Comparison of ENCODE assay signal across 1 cellular context in the genomic region with DNA sequence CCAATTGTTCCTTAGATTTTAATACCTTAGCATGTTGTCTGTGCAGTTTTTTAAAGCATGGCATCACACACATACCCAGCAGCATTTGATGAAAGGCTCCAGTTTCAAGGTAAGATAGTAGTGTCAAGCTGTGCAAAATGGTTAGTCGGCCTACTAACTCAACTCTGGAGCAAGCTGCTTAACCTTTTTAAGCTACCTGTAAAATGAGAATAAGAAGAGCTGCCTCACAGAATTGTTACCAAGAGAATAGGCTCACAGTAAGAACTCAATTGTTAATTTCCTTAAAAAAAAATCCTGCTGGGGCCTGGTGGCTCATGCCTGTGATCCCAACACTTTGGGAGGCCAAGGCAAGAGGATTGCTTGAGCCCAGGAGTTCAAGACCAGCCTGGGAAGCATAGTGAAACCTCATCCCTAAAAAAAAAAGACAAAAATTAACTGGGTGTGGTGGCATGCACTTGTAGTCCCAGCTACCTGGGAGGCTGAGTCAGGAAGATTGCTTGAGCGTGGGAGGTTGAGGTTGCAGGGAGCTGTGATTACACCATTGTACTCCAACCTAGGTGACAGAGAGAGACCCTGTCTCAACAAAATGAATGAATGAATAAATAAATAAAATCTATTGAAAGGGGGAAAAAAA.
A peak's percentile ranks its signal among the peaks of the same experiment; 100 is the strongest.
TF ChIP-seq lines count a peak whose summit lies in the region.

No MANE protein-coding gene starts in this region.

TF ChIP-seq in H1, 55 proteins besides CTCF, POLR2A, EP300 and RAD21:
- TF ChIP-seq EZH2 (IDR thresholded peaks at IDR 0.05; ENCODE audit: low read depth, low read length, severe bottlenecking) (no peak), YY1 (IDR thresholded peaks at IDR 0.05; ENCODE audit: low read depth, low read length) (no peak), RBBP5 (IDR thresholded peaks at IDR 0.05; ENCODE audit: borderline replicate concordance, low read depth, low read length) (no peak), MAFK (IDR thresholded peaks at IDR 0.05; ENCODE audit: low read depth, low read length) (no peak), KDM1A (IDR thresholded peaks at IDR 0.05; ENCODE audit: borderline replicate concordance, low read length) (peak; percentile 92; the same call in 1 of the 2 replicates), CHD1 (IDR thresholded peaks at IDR 0.05; ENCODE audit: low read depth, low read length) (no peak), HDAC2 (IDR thresholded peaks at IDR 0.05; ENCODE audit: borderline replicate concordance in 1 of 2, low read depth in 2 of 2, low read length in 2 of 2) (peak in 1 of 2 experiments; percentile 13; a peak in 1 of 4 replicates), HDAC6 (IDR thresholded peaks at IDR 0.05; ENCODE audit: low read depth, low read length) (no peak), CHD2 (IDR thresholded peaks at IDR 0.05; ENCODE audit: low read length) (no peak), NANOG (IDR thresholded peaks at IDR 0.05; ENCODE audit: insufficient read depth, low read depth, low read length, poor library complexity, severe bottlenecking) (peak; percentile 78), FOSL1 (IDR thresholded peaks at IDR 0.05; ENCODE audit: insufficient read depth, low read depth, low read length) (no peak), BRCA1 (IDR thresholded peaks at IDR 0.05; ENCODE audit: low read depth, low read length) (peak; percentile 33; the same call in 1 of the 2 replicates), TCF12 (IDR thresholded peaks at IDR 0.05; ENCODE audit: low read depth, low read length) (0 out of 2 replicates have a peak, but pooled peaks have one; percentile 14)
- TF ChIP-seq, protein P1, sequence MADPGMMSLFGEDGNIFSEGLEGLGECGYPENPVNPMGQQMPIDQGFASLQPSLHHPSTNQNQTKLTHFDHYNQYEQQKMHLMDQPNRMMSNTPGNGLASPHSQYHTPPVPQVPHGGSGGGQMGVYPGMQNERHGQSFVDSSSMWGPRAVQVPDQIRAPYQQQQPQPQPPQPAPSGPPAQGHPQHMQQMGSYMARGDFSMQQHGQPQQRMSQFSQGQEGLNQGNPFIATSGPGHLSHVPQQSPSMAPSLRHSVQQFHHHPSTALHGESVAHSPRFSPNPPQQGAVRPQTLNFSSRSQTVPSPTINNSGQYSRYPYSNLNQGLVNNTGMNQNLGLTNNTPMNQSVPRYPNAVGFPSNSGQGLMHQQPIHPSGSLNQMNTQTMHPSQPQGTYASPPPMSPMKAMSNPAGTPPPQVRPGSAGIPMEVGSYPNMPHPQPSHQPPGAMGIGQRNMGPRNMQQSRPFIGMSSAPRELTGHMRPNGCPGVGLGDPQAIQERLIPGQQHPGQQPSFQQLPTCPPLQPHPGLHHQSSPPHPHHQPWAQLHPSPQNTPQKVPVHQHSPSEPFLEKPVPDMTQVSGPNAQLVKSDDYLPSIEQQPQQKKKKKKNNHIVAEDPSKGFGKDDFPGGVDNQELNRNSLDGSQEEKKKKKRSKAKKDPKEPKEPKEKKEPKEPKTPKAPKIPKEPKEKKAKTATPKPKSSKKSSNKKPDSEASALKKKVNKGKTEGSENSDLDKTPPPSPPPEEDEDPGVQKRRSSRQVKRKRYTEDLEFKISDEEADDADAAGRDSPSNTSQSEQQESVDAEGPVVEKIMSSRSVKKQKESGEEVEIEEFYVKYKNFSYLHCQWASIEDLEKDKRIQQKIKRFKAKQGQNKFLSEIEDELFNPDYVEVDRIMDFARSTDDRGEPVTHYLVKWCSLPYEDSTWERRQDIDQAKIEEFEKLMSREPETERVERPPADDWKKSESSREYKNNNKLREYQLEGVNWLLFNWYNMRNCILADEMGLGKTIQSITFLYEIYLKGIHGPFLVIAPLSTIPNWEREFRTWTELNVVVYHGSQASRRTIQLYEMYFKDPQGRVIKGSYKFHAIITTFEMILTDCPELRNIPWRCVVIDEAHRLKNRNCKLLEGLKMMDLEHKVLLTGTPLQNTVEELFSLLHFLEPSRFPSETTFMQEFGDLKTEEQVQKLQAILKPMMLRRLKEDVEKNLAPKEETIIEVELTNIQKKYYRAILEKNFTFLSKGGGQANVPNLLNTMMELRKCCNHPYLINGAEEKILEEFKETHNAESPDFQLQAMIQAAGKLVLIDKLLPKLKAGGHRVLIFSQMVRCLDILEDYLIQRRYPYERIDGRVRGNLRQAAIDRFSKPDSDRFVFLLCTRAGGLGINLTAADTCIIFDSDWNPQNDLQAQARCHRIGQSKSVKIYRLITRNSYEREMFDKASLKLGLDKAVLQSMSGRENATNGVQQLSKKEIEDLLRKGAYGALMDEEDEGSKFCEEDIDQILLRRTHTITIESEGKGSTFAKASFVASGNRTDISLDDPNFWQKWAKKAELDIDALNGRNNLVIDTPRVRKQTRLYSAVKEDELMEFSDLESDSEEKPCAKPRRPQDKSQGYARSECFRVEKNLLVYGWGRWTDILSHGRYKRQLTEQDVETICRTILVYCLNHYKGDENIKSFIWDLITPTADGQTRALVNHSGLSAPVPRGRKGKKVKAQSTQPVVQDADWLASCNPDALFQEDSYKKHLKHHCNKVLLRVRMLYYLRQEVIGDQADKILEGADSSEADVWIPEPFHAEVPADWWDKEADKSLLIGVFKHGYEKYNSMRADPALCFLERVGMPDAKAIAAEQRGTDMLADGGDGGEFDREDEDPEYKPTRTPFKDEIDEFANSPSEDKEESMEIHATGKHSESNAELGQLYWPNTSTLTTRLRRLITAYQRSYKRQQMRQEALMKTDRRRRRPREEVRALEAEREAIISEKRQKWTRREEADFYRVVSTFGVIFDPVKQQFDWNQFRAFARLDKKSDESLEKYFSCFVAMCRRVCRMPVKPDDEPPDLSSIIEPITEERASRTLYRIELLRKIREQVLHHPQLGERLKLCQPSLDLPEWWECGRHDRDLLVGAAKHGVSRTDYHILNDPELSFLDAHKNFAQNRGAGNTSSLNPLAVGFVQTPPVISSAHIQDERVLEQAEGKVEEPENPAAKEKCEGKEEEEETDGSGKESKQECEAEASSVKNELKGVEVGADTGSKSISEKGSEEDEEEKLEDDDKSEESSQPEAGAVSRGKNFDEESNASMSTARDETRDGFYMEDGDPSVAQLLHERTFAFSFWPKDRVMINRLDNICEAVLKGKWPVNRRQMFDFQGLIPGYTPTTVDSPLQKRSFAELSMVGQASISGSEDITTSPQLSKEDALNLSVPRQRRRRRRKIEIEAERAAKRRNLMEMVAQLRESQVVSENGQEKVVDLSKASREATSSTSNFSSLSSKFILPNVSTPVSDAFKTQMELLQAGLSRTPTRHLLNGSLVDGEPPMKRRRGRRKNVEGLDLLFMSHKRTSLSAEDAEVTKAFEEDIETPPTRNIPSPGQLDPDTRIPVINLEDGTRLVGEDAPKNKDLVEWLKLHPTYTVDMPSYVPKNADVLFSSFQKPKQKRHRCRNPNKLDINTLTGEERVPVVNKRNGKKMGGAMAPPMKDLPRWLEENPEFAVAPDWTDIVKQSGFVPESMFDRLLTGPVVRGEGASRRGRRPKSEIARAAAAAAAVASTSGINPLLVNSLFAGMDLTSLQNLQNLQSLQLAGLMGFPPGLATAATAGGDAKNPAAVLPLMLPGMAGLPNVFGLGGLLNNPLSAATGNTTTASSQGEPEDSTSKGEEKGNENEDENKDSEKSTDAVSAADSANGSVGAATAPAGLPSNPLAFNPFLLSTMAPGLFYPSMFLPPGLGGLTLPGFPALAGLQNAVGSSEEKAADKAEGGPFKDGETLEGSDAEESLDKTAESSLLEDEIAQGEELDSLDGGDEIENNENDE (IDR thresholded peaks at IDR 0.05; ENCODE audit: insufficient replicate concordance, low read length): peak; percentile 37
